19 cellular contexts compared by ENCODE assay signal in the genomic region with DNA sequence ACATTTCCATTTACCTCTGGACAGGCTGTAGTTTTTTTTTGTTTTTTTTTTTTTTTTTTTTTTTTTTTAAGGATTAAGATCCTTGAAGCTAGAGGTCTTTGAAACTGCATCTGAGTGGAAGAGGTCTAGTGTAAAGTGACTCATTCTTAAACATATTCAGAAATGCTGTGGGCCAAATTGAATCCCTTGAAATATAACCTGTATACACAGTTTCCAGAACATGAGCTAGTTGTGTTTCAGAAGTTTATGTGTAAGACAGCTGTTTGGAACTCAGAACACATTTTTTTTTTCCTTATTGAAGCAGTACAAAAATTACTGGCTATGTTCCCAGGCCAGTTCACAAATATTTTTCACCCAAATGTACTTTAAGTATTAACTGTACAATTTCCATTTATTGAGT.
A peak's percentile ranks its signal among the peaks of the same experiment; 100 is the strongest.
DNase-seq lines count a peak whose midpoint lies in the region; ATAC-seq, FAIRE-seq and TF ChIP-seq lines count a peak whose summit lies in the region.
"Had no signal": no experiment of that assay in that cellular context is flagged by ENCODE, and none has a peak within 500 bp of the region (broad histone marks: within the 10 kb centered on the region; RNA-seq: fewer than 3 reads in every experiment).

No MANE protein-coding gene starts in this region.

- no peak for ATAC-seq in HG03108 (IDR thresholded peaks at IDR 0.05; ENCODE audit: unreplicated experiment)
- ATAC-seq: left lobe of liver had no signal

- no peaks in the 10 kb centered on the region for H3K27me3 Mint-ChIP-seq in chondrocyte (ENCODE audit: low read depth)

- H3K9me3 Mint-ChIP-seq in chondrocyte (ENCODE audit: low read depth), result no peaks in the 10 kb centered on the region

- no peaks in the 10 kb centered on the region for H3K4me1 ChIP-seq in Karpas-422 (ENCODE audit: low read length)
- H3K4me1 ChIP-seq: uterus had no signal

- peak; percentile 27 for FAIRE-seq in H54 (lab: Jason Lieb, UNC)

- no peaks in the 10 kb centered on the region for H3K27me3 ChIP-seq in Karpas-422 (ENCODE audit: low read length)
- H3K27me3 ChIP-seq: adrenal gland, stomach, uterus had no signal

- no peak overlapping the region for H3K9ac ChIP-seq in Karpas-422 (ENCODE audit: low read length)

- H3K27ac Mint-ChIP-seq in chondrocyte (ENCODE audit: unreplicated experiment), result peak overlapping the region; percentile 23

- no peaks in the 10 kb centered on the region for H3K79me2 ChIP-seq in Karpas-422 (ENCODE audit: low read length)

- H4K20me1 ChIP-seq in Karpas-422 (ENCODE audit: insufficient read depth, low read depth, low read length), result no peaks in the 10 kb centered on the region

- H3K36me3 Mint-ChIP-seq in chondrocyte (ENCODE audit: low read depth), result no peaks in the 10 kb centered on the region

- no peak overlapping the region for H3K4me3 Mint-ChIP-seq in chondrocyte (ENCODE audit: unreplicated experiment)

- no peaks in the 10 kb centered on the region for H3K36me3 ChIP-seq in Karpas-422 (ENCODE audit: insufficient read depth, low read length)
- H3K36me3 ChIP-seq: adrenal gland, HAP-1, stomach, uterus had no signal

- peaks cover 47% of the 10 kb centered on the region for H3K4me1 Mint-ChIP-seq in chondrocyte (ENCODE audit: low read depth)

- no peak overlapping the region for H3K27ac ChIP-seq in Karpas-422 (ENCODE audit: low read length)
- H3K27ac ChIP-seq: adrenal gland, coronary artery, uterus, VCaP had no signal

- TF ChIP-seq CTCF in chondrocyte (IDR thresholded peaks at IDR 0.05), result no peak

- H3K9me2 ChIP-seq in Karpas-422 (replicated peaks; ENCODE audit: insufficient read depth, low read length), result no peaks in the 10 kb centered on the region

- DNase-seq in AG08395 (ENCODE audit: low spot score), result peak; percentile 7
- DNase-seq in H54 (ENCODE audit: insufficient read length, low spot score), result peak; percentile 6
- DNase-seq in chondrocyte (ENCODE audit: low spot score), result no peak
- peak; percentile 14 for DNase-seq in left kidney (ENCODE audit: low read depth, low spot score)
- DNase-seq in NOMO-1 treated with DMSO at 0.1 percent for 48 hours (lab: John Stamatoyannopoulos, UW; ENCODE audit: unreplicated experiment), result no peak
- DNase-seq in GOT3 (lab: John Stamatoyannopoulos, UW), result no peak
- DNase-seq in Karpas-422, result no peak
- DNase-seq: adrenal gland, DMS153, NCI-H1930, NCI-H524, stomach, SW 1271, uterus had no signal

- no peak for TF ChIP-seq POLR2A in H54 (IDR thresholded peaks at IDR 0.05; ENCODE audit: low read depth, low read length)

- H2AFZ ChIP-seq in Karpas-422 (ENCODE audit: low read length), result no peak overlapping the region

- H3K4me3 ChIP-seq in Karpas-422 (ENCODE audit: low read length), result no peak overlapping the region
- H3K4me3 ChIP-seq: adrenal gland, coronary artery, HAP-1, stomach, uterus had no signal

- no peak overlapping the region for H3K4me2 ChIP-seq in Karpas-422 (ENCODE audit: low read depth, low read length, poor library complexity, severe bottlenecking)

- no peaks in the 10 kb centered on the region for H3K9me3 ChIP-seq in Karpas-422 (ENCODE audit: low read length)
- H3K9me3 ChIP-seq: adrenal gland, HAP-1, stomach, uterus had no signal

Comparison
In these comparisons a context has a peak if more than half of its experiments do, and no peak if none do; other contexts are left out.
1. DNase-seq: peak in AG08395 (single experiment), H54 (single experiment) and left kidney (single experiment); none in chondrocyte (single experiment), NOMO-1 treated with DMSO at 0.1 percent for 48 hours (single experiment), GOT3 (single experiment) and Karpas-422 (single experiment).